ENCODE assay signal across 20 cellular contexts in genomic region chr3:80767599-80767998, GRCh38.
A peak's percentile ranks its signal among the peaks of the same experiment; 100 is the strongest.
DNase-seq lines count a peak whose midpoint lies in the region; ATAC-seq and TF ChIP-seq lines count a peak whose summit lies in the region.
"Had no signal": no experiment of that assay in that cellular context is flagged by ENCODE, and none has a peak within 500 bp of the region (broad histone marks: within the 10 kb centered on the region; RNA-seq: fewer than 3 reads in every experiment).

No MANE protein-coding gene starts in this region.

- H2BK5ac ChIP-seq in mesenchymal stem cell (ENCODE audit: low read depth, low read length, poor library complexity, severe bottlenecking) = no peak overlapping the region

- H3K9me3 ChIP-seq in Panc1 (ENCODE audit: control insufficient read depth, insufficient read depth, low read depth, low read length) = no peaks in the 10 kb centered on the region
- H3K9me3 ChIP-seq in mesenchymal stem cell (ENCODE audit: control insufficient read depth, low read length) = no peaks in the 10 kb centered on the region
- no peaks in the 10 kb centered on the region for H3K9me3 ChIP-seq in vagina
- H3K9me3 ChIP-seq: pancreas had no signal

- DNase-seq in EH (ENCODE audit: low read depth) = peak; percentile 1
- no peak for DNase-seq in Panc1 (ENCODE audit: low read depth, low spot score)
- peak; percentile 13 for DNase-seq in fibroblast of pulmonary artery (ENCODE audit: low read depth)
- DNase-seq in mesenchymal stem cell = no peak
- DNase-seq in vagina (ENCODE audit: extremely low spot score in 2 of 2) = no peak
- DNase-seq: activated CD4-positive, CD25-positive, alpha-beta regulatory T cell treated with anti-CD3 and anti-CD28 coated beads, Interleukin-2, amount 50 U/mL, for 72 hours; activated CD8-positive, alpha-beta memory T cell treated with anti-CD3 and anti-CD28 coated beads for 24 hours; COR-L47; cortex of kidney; erythroblast; glutamatergic neuron; HCEC 1CT; NCI-H146; NCI-H446; pancreas; SIG-M5; stimulated activated CD4-positive, alpha-beta T cell treated with anti-CD3 and anti-CD28 coated beads, Interleukin-4, amount 100 ng/mL, for 1 hour had no signal

- no peak overlapping the region for H2BK120ac ChIP-seq in mesenchymal stem cell (ENCODE audit: low read depth, low read length)

- no peak overlapping the region for H4K8ac ChIP-seq in mesenchymal stem cell (ENCODE audit: low read length)

- H3K4me2 ChIP-seq in mesenchymal stem cell (ENCODE audit: low read length, poor library complexity, severe bottlenecking) = no peak overlapping the region

- H3K36me3 ChIP-seq in Panc1 (ENCODE audit: control insufficient read depth, insufficient read depth, low read length) = no peaks in the 10 kb centered on the region
- no peaks in the 10 kb centered on the region for H3K36me3 ChIP-seq in mesenchymal stem cell (ENCODE audit: control insufficient read depth in 1 of 2, insufficient read depth in 2 of 2, low read depth in 1 of 2, low read length in 2 of 2)
- no peaks in the 10 kb centered on the region for H3K36me3 ChIP-seq in vagina
- H3K36me3 ChIP-seq: pancreas had no signal

- no peak overlapping the region for H3K27ac ChIP-seq in 22Rv1
- no peak overlapping the region for H3K27ac ChIP-seq in Panc1 (ENCODE audit: low read length)
- H3K27ac ChIP-seq in mesenchymal stem cell (ENCODE audit: low read length, poor library complexity, severe bottlenecking) = no peak overlapping the region
- no peak overlapping the region for H3K27ac ChIP-seq in vagina
- H3K27ac ChIP-seq: pancreas had no signal

- H2AK5ac ChIP-seq in mesenchymal stem cell (ENCODE audit: low read length, severe bottlenecking) = no peak overlapping the region

- no peaks in the 10 kb centered on the region for H3K79me1 ChIP-seq in mesenchymal stem cell (replicated peaks; ENCODE audit: low read length, poor library complexity, severe bottlenecking)

- intact Hi-C loops in Panc1 (cut with micrococcal nuclease; ENCODE audit: unreplicated experiment) = no loop called here
- intact Hi-C loops in vagina (cut with DNase I) = no loop called here

- ATAC-seq in Panc1 (no peak), HG03442 (IDR thresholded peaks at IDR 0.05; ENCODE audit: unreplicated experiment) (no peak), HG02588 (IDR thresholded peaks at IDR 0.05; ENCODE audit: unreplicated experiment) (no peak)
- ATAC-seq: pancreas had no signal

- no peak overlapping the region for H3K14ac ChIP-seq in mesenchymal stem cell (ENCODE audit: low read length in 2 of 2)

- H3K9ac ChIP-seq in mesenchymal stem cell (ENCODE audit: low read length) = no peak overlapping the region

- H2BK15ac ChIP-seq in mesenchymal stem cell (ENCODE audit: low read depth, poor library complexity, severe bottlenecking) = no peak overlapping the region

- POLR2A ChIA-PET in Panc1 (lab: Charles Lee) = no interaction called here

- H4K91ac ChIP-seq in mesenchymal stem cell (ENCODE audit: low read length) = no peak overlapping the region

- TF ChIP-seq POLR2A in vagina (IDR thresholded peaks at IDR 0.05) = no peak

- in situ Hi-C loops in Panc1 (cut with HindIII; ENCODE audit: low pct_unique_long_range_greater_than_20kb, low sequenced_read_pairs) = no loop called here

- H3K18ac ChIP-seq in mesenchymal stem cell (ENCODE audit: low read depth in 1 of 2, low read length in 2 of 2) = no peak overlapping the region

- H3K4me3 ChIP-seq in Panc1 (ENCODE audit: low read depth in 2 of 2, low read length in 2 of 2) (no peak overlapping the region), fibroblast of pulmonary artery (replicated peaks; ENCODE audit: low read depth, low read length) (no peak overlapping the region), mesenchymal stem cell (ENCODE audit: insufficient read depth in 1 of 2, low read depth in 1 of 2, low read length in 2 of 2) (no peak overlapping the region), vagina (no peak overlapping the region)
- H3K4me3 ChIP-seq: pancreas had no signal

- WGBS in mesenchymal stem cell = no CpG with 5 or more reads among the region's 4 CpGs

- no peak overlapping the region for H2BK12ac ChIP-seq in mesenchymal stem cell (ENCODE audit: low read length in 2 of 2)

- H3K27me3 ChIP-seq in Panc1 (ENCODE audit: control insufficient read depth, insufficient read depth, low read length) (no peaks in the 10 kb centered on the region), mesenchymal stem cell (ENCODE audit: control insufficient read depth in 1 of 2, insufficient read depth in 1 of 2, low read length in 2 of 2) (no peaks in the 10 kb centered on the region), vagina (no peaks in the 10 kb centered on the region)
- H3K27me3 ChIP-seq: pancreas had no signal

- CTCF ChIA-PET in Panc1 (lab: Charles Lee) = no interaction called here

- H3K4me1 ChIP-seq in Panc1 (ENCODE audit: control insufficient read depth, insufficient read depth, low read length) = no peaks in the 10 kb centered on the region
- H3K4me1 ChIP-seq in mesenchymal stem cell (ENCODE audit: control insufficient read depth, insufficient read depth, low read depth, low read length) = no peaks in the 10 kb centered on the region
- H3K4me1 ChIP-seq in vagina = no peaks in the 10 kb centered on the region
- H3K4me1 ChIP-seq: pancreas had no signal

- no peak overlapping the region for H3K4ac ChIP-seq in mesenchymal stem cell (ENCODE audit: low read depth in 1 of 2, low read length in 2 of 2)

- H2AFZ ChIP-seq in mesenchymal stem cell (ENCODE audit: low read depth, low read length) = no peak overlapping the region

- no TSS peak for BruUV-seq in Panc1 (replicated peaks; lab: Mats Ljungman, UMichigan)

- peak; percentile 32; the same call in 1 of the 2 replicates for TF ChIP-seq CTCF in 22Rv1 (IDR thresholded peaks at IDR 0.05)
- peak; percentile 4; the same call in 1 of the 2 replicates for TF ChIP-seq CTCF in Panc1 (IDR thresholded peaks at IDR 0.05)
- TF ChIP-seq CTCF in fibroblast of pulmonary artery (IDR thresholded peaks at IDR 0.05; ENCODE audit: low read length, missing control alignments) = no peak
- TF ChIP-seq CTCF in vagina (IDR thresholded peaks at IDR 0.05) = no peak

- no peak overlapping the region for H3K23ac ChIP-seq in mesenchymal stem cell (ENCODE audit: low read length in 2 of 2)

Comparison
In these comparisons a context has a peak if more than half of its experiments do, and no peak if none do; other contexts are left out.
1. CTCF ChIP-seq: peak in 22Rv1 (single experiment) and Panc1 (single experiment); none in fibroblast of pulmonary artery (single experiment) and vagina (0 of 3).
2. DNase-seq: peak in EH (single experiment) and fibroblast of pulmonary artery (single experiment); none in Panc1 (single experiment), mesenchymal stem cell (single experiment) and vagina (0 of 2).